Comparison of ENCODE assay signal across 12 cellular contexts in genomic region chr9:14479187-14479586, GRCh38.
"Had no signal": no experiment of that assay in that cellular context is flagged by ENCODE, and none has a peak within 500 bp of the region (broad histone marks: within the 10 kb centered on the region; RNA-seq: fewer than 3 reads in every experiment).

No MANE protein-coding gene starts in this region.

- H3K4me3 Mint-ChIP-seq: activated CD8-positive, alpha-beta T cell treated with anti-CD3 and anti-CD28 coated beads for 36 hours; activated naive CD4-positive, alpha-beta T cell treated with anti-CD3 and anti-CD28 coated beads, Interleukin-2, amount 10 ng/mL, durations not matched to agents 7 days and 5 days had no signal

- H3K27me3 ChIP-seq: colonic mucosa, heart right ventricle, suprapubic skin, upper lobe of left lung had no signal

- H3K36me3 Mint-ChIP-seq: activated naive CD4-positive, alpha-beta T cell treated with anti-CD3 and anti-CD28 coated beads, Interleukin-2, amount 10 ng/mL, durations not matched to agents 7 days and 5 days had no signal

- H3K27me3 Mint-ChIP-seq: activated naive CD4-positive, alpha-beta T cell treated with anti-CD3 and anti-CD28 coated beads, Interleukin-2, amount 10 ng/mL, durations not matched to agents 7 days and 5 days had no signal

- H3K9me3 ChIP-seq: colonic mucosa, heart right ventricle, suprapubic skin, upper lobe of left lung had no signal

- H3K36me3 ChIP-seq: colonic mucosa, heart right ventricle, suprapubic skin, upper lobe of left lung, WERI-Rb-1 had no signal

- H3K4me1 ChIP-seq: colonic mucosa, heart right ventricle, suprapubic skin, upper lobe of left lung had no signal

- H3K27ac ChIP-seq: colonic mucosa, heart right ventricle, suprapubic skin, upper lobe of left lung, WERI-Rb-1 had no signal

- H3K27ac Mint-ChIP-seq: activated CD8-positive, alpha-beta T cell treated with anti-CD3 and anti-CD28 coated beads for 36 hours; activated naive CD4-positive, alpha-beta T cell treated with anti-CD3 and anti-CD28 coated beads, Interleukin-2, amount 10 ng/mL, durations not matched to agents 7 days and 5 days had no signal

- ATAC-seq: activated CD8-positive, alpha-beta T cell treated with anti-CD3 and anti-CD28 coated beads for 36 hours; heart right ventricle had no signal

- H3K4me1 Mint-ChIP-seq: activated naive CD4-positive, alpha-beta T cell treated with anti-CD3 and anti-CD28 coated beads, Interleukin-2, amount 10 ng/mL, durations not matched to agents 7 days and 5 days had no signal

- H3K9me3 Mint-ChIP-seq: activated CD8-positive, alpha-beta T cell treated with anti-CD3 and anti-CD28 coated beads for 36 hours; activated naive CD4-positive, alpha-beta T cell treated with anti-CD3 and anti-CD28 coated beads, Interleukin-2, amount 10 ng/mL, durations not matched to agents 7 days and 5 days had no signal

- DNase-seq: activated CD4-positive, alpha-beta T cell treated with anti-CD3 and anti-CD28 coated beads for 4 hours; activated CD8-positive, alpha-beta T cell treated with anti-CD3 and anti-CD28 coated beads for 36 hours; activated naive CD4-positive, alpha-beta T cell treated with anti-CD3 and anti-CD28 coated beads, Interleukin-2, amount 10 ng/mL, durations not matched to agents 7 days and 5 days; colonic mucosa; effector CD4-positive, alpha-beta T cell; heart right ventricle; stimulated activated CD4-positive, alpha-beta T cell treated with anti-CD3 and anti-CD28 coated beads, Interleukin-2, amount 100 ng/mL, for 48 hours; stimulated activated naive CD4-positive, alpha-beta T cell treated with Interleukin-2 at 50 U/mL for 16 hours; T-helper 9 cell; upper lobe of left lung; WERI-Rb-1 had no signal

- H3K4me3 ChIP-seq: colonic mucosa, heart right ventricle, suprapubic skin, upper lobe of left lung had no signal
